ENCODE assay signal across 6 cellular contexts in genomic region chr13:61706899-61707298, GRCh38.
"Had no signal": no experiment of that assay in that cellular context is flagged by ENCODE, and none has a peak within 500 bp of the region (broad histone marks: within the 10 kb centered on the region; RNA-seq: fewer than 3 reads in every experiment).

No MANE protein-coding gene starts in this region.

- H3K4me3 ChIP-seq: GM23338, K562 had no signal

- DNase-seq: H9, HCEC 1CT, IMR-90, KG1 had no signal

- ATAC-seq: GM23338, K562 had no signal
